In the genomic region with DNA sequence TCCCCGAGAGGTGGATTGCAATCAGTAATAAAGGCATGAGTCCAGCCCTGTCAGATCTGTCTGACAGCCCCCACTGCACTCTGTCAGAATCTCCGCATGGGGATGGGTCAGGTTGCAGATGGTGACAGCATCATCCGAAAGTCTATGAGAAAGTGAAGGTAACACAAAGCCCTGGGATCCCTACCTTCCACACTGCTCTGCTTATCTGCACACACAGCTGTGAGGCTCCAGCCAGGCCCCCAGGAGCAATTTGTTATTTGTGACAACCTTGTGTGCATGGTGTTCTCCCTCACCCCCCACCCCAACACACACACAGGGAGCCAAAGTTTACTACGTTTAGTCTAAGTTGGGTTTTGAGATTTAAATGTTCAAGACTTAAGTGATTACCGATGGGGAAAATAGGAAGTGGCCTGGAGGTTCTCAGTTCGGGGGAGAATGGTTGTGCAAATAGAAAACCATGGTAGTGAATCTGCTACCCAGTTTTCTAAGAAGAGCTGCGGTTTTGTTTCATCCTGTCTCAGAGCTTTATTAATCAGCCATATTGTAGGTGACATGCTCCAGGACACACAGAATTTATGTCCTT, we compare ENCODE assay signal across 7 cellular contexts.
DNase-seq lines count a peak whose midpoint lies in the region; ATAC-seq and TF ChIP-seq lines count a peak whose summit lies in the region.

No MANE protein-coding gene starts in this region.

- no peaks in the 10 kb centered on the region for H3K36me3 Mint-ChIP-seq in naive B cell
- H3K36me3 Mint-ChIP-seq in mesothelial cell of epicardium: no peaks in the 10 kb centered on the region

- DNase-seq in NOMO-1 (lab: John Stamatoyannopoulos, UW; ENCODE audit: unreplicated experiment in 2 of 2): peak; percentile 43 to 64
- no peak for DNase-seq in naive B cell
- DNase-seq in GM03348 (ENCODE audit: low spot score): no peak
- DNase-seq in mesothelial cell of epicardium (ENCODE audit: low spot score in 2 of 2, unreplicated experiment in 2 of 2): no peak
- no peak for DNase-seq in NCI-H1092 (lab: John Stamatoyannopoulos, UW)

- H3K9me3 Mint-ChIP-seq in naive B cell: no peaks in the 10 kb centered on the region
- no peaks in the 10 kb centered on the region for H3K9me3 Mint-ChIP-seq in mesothelial cell of epicardium

- peaks cover 16 to 19% (median 18%) of the 10 kb centered on the region in 3 donors for H3K4me1 Mint-ChIP-seq in naive B cell
- peaks cover 15% of the 10 kb centered on the region for H3K4me1 Mint-ChIP-seq in mesothelial cell of epicardium

- H3K4me3 Mint-ChIP-seq in naive B cell (peak overlapping the region in 2 of 8 donors; percentile 27 to 78), mesothelial cell of epicardium (no peak overlapping the region)

- TF ChIP-seq CTCF in mesothelial cell of epicardium (IDR thresholded peaks at IDR 0.05; ENCODE audit: unreplicated experiment): no peak

- H3K27ac Mint-ChIP-seq in naive B cell (peak overlapping the region in 3 of 6 donors; percentile 9 to 82 (median 79)), mesothelial cell of epicardium (no peak overlapping the region)

- peak; percentile 80 for ATAC-seq in GM18909 (IDR thresholded peaks at IDR 0.05; ENCODE audit: poor library complexity, unreplicated experiment)
- ATAC-seq in HG02588 (IDR thresholded peaks at IDR 0.05; ENCODE audit: unreplicated experiment): peak; percentile 59
- peak; percentile 28 to 32 for ATAC-seq in naive B cell (ENCODE audit: low read depth in 2 of 2)

- H3K27me3 Mint-ChIP-seq in naive B cell (peaks cover 0 to 9% (median 6%) of the 10 kb centered on the region in 3 donors), mesothelial cell of epicardium (ENCODE audit: low read depth) (no peaks in the 10 kb centered on the region)

Comparison
In these comparisons a context has a peak if more than half of its experiments do, and no peak if none do; other contexts are left out.
1. ATAC-seq: peak in every context shown above with its lines; median percentile 80 in GM18909; 59 in HG02588; 30 in naive B cell.
2. DNase-seq: peak in NOMO-1 (2 of 2); none in naive B cell (single experiment), GM03348 (single experiment), mesothelial cell of epicardium (0 of 2) and NCI-H1092 (single experiment).